ENCODE assay signal across 1 cellular context in genomic region chr2:52934354-52934898, GRCh38.
TF ChIP-seq lines count a peak whose summit lies in the region.

No MANE protein-coding gene starts in this region.

TF ChIP-seq in GM12878, 131 proteins besides CTCF, POLR2A, EP300 and RAD21 (continued from another document):
- TF ChIP-seq BCL3 (IDR thresholded peaks at IDR 0.05; ENCODE audit: borderline replicate concordance, insufficient read depth, low read depth, low read length, poor library complexity, severe bottlenecking) (peak; percentile 40), MEF2A (IDR thresholded peaks at IDR 0.05; ENCODE audit: insufficient read depth, low read depth, low read length) (peak; percentile 65; the same call in 1 of the 2 replicates), BCL11A (IDR thresholded peaks at IDR 0.05; ENCODE audit: low read depth, low read length) (peak; percentile 89; the same call in 1 of the 2 replicates), CEBPB (IDR thresholded peaks at IDR 0.05; ENCODE audit: borderline replicate concordance in 1 of 2, low read depth in 2 of 2, low read length in 2 of 2) (peak in 1 of 2 experiments; percentile 78; a peak in 1 of 4 replicates), EED (IDR thresholded peaks at IDR 0.05; ENCODE audit: low read depth) (peak; percentile 64), MTA3 (IDR thresholded peaks at IDR 0.05; ENCODE audit: borderline replicate concordance, low read length) (peak; percentile 86; the same call in 1 of the 2 replicates), PAX5 (IDR thresholded peaks at IDR 0.05; ENCODE audit: borderline replicate concordance, low read depth, low read length) (0 out of 2 replicates have a peak, but pooled peaks have one; percentile 39), E2F4 (IDR thresholded peaks at IDR 0.05; ENCODE audit: low read depth, low read length) (no peak), ZNF592 (IDR thresholded peaks at IDR 0.05) (no peak), SUZ12 (IDR thresholded peaks at IDR 0.05; ENCODE audit: unreplicated experiment) (no peak), IKZF2 (IDR thresholded peaks at IDR 0.05) (peak; percentile 92 to 94), PAX8 (IDR thresholded peaks at IDR 0.05) (no peak), SMC3 (IDR thresholded peaks at IDR 0.05; ENCODE audit: borderline replicate concordance, low read length) (no peak), DPF2 (IDR thresholded peaks at IDR 0.05) (peak; percentile 96), BACH1 (IDR thresholded peaks at IDR 0.05; ENCODE audit: borderline replicate concordance) (peak; percentile 54; the same call in 1 of the 2 replicates), SRF (IDR thresholded peaks at IDR 0.05; ENCODE audit: low read depth in 2 of 2, low read length in 2 of 2) (0 out of 4 replicates have a peak, but pooled peaks of 1 of the 2 experiments have one; percentile 28), SPI1 (IDR thresholded peaks at IDR 0.05; ENCODE audit: borderline replicate concordance, insufficient read depth, low read depth, low read length) (peak; percentile 93), ETV6 (conservative IDR thresholded peaks at IDR 0.05 in 1 of 2, IDR thresholded peaks at IDR 0.05 in 1 of 2; ENCODE audit: borderline replicate concordance in 1 of 2, low read depth in 1 of 2) (peak in 1 of 2 experiments; percentile 24; a peak in 1 of 4 replicates), GABPA (IDR thresholded peaks at IDR 0.05; ENCODE audit: low read depth) (peak; percentile 78; the same call in 1 of the 2 replicates), ATF2 (IDR thresholded peaks at IDR 0.05; ENCODE audit: low read length) (peak; percentile 95), CREM (IDR thresholded peaks at IDR 0.05; ENCODE audit: low read depth) (peak; percentile 90), MXI1 (IDR thresholded peaks at IDR 0.05; ENCODE audit: low read depth, low read length) (no peak), TCF12 (IDR thresholded peaks at IDR 0.05; ENCODE audit: low read depth, low read length) (no peak), ATF3 (IDR thresholded peaks at IDR 0.05; ENCODE audit: borderline replicate concordance, extremely low read depth, low read depth, low read length) (no peak), PML (IDR thresholded peaks at IDR 0.05; ENCODE audit: low read length) (peak; percentile 68; the same call in 1 of the 2 replicates), SKIL (IDR thresholded peaks at IDR 0.05; ENCODE audit: low read depth, poor library complexity, severe bottlenecking) (peak; percentile 90), BHLHE40 (IDR thresholded peaks at IDR 0.05; ENCODE audit: borderline replicate concordance in 1 of 2, low read depth in 2 of 2, low read length in 1 of 2) (peak; percentile 26 to 54; a peak in 1 of 4 replicates), TCF7 (IDR thresholded peaks at IDR 0.05; ENCODE audit: borderline replicate concordance) (peak; percentile 97), JUND (IDR thresholded peaks at IDR 0.05; ENCODE audit: low read depth, low read length) (peak; percentile 53; the same call in 1 of the 2 replicates), JUNB (IDR thresholded peaks at IDR 0.05) (peak; percentile 99), MEF2B (IDR thresholded peaks at IDR 0.05; ENCODE audit: partially characterized antibody, poor library complexity, severe bottlenecking) (peak; percentile 48), NR2F1 (conservative IDR thresholded peaks at IDR 0.05) (peak; percentile 76), BMI1 (IDR thresholded peaks at IDR 0.05; ENCODE audit: borderline replicate concordance) (peak; percentile 86), RCOR1 (conservative IDR thresholded peaks at IDR 0.05; ENCODE audit: low read depth, low read length) (0 out of 2 replicates have a peak, but pooled peaks have one; percentile 28), CREB1 (IDR thresholded peaks at IDR 0.05; ENCODE audit: low read depth) (peak; percentile 53; the same call in 1 of the 2 replicates), RUNX3 (IDR thresholded peaks at IDR 0.05; ENCODE audit: low read length) (peak; percentile 74), TCF3 (IDR thresholded peaks at IDR 0.05; ENCODE audit: borderline replicate concordance, insufficient read depth, low read depth, low read length) (no peak), ZNF24 (IDR thresholded peaks at IDR 0.05) (peak; percentile 67), FOXM1 (IDR thresholded peaks at IDR 0.05; ENCODE audit: low read depth, low read length) (peak; percentile 95; the same call in 1 of the 2 replicates), MTA2 (IDR thresholded peaks at IDR 0.05; ENCODE audit: low read depth) (peak; percentile 94), ATF7 (IDR thresholded peaks at IDR 0.05; ENCODE audit: low read depth) (peak; percentile 95), POLR2AphosphoS2 (IDR thresholded peaks at IDR 0.05; ENCODE audit: low read depth, low read length) (no peak), NFIC (IDR thresholded peaks at IDR 0.05; ENCODE audit: low read depth, low read length) (peak; percentile 99), ZBED1 (IDR thresholded peaks at IDR 0.05; ENCODE audit: borderline replicate concordance) (peak; percentile 93), RELB (IDR thresholded peaks at IDR 0.05; ENCODE audit: low read depth) (peak; percentile 85; the same call in 1 of the 2 replicates)
